ENCODE assay signal across 8 cellular contexts in genomic region chr19:48997972-48998371, GRCh38. TPM values are rescaled to one million over a fixed set of nuclear protein-coding genes. Genes with fewer than 3 reads are reported as not detected.
DNase-seq lines count a peak whose midpoint lies in the region; ATAC-seq, FAIRE-seq and TF ChIP-seq lines count a peak whose summit lies in the region.

No MANE protein-coding gene starts in this region.

- TF ChIP-seq CTCF in D721Med (IDR thresholded peaks at IDR 0.05; ENCODE audit: insufficient read depth, missing control alignments), result peak; percentile 50
- TF ChIP-seq CTCF in choroid plexus epithelial cell (conservative IDR thresholded peaks at IDR 0.05; ENCODE audit: low read depth, low read length), result peak; percentile 78
- peak in 4 of 5 experiments; percentile 13 to 58 (median 46) for TF ChIP-seq CTCF in gastrocnemius medialis (IDR thresholded peaks at IDR 0.05 in 4 of 5, conservative IDR thresholded peaks at IDR 0.05 in 1 of 5)

- H3K27ac ChIP-seq in gastrocnemius medialis, result peak overlapping the region; percentile 56 to 72 (median 67)

- in situ Hi-C loops in gastrocnemius medialis (cut with MboI; ENCODE audit: low sequenced_read_pairs in 4 of 4), result no loop called here

- H3K4me3 ChIP-seq in choroid plexus epithelial cell (ENCODE audit: low read depth, low read length), result no peak overlapping the region
- no peak overlapping the region for H3K4me3 ChIP-seq in gastrocnemius medialis

- H3K4me1 ChIP-seq in gastrocnemius medialis, result peaks cover 13 to 19% of the 10 kb centered on the region in 2 donors

- H3K27me3 ChIP-seq in gastrocnemius medialis, result no peaks in the 10 kb centered on the region

- TF ChIP-seq POLR2A in gastrocnemius medialis (IDR thresholded peaks at IDR 0.05), result no peak

- DNase-seq in D721Med (ENCODE audit: insufficient read length, low spot score) (no peak), HTR-8/SVneo (ENCODE audit: insufficient read length, low spot score) (peak; percentile 53), SW480 (ENCODE audit: low spot score) (peak; percentile 55), choroid plexus epithelial cell (ENCODE audit: low read depth) (peak; percentile 75), gastrocnemius medialis (peak in 1 of 2 donors; percentile 64)

- peaks cover 0 to 9% of the 10 kb centered on the region in 2 donors for H3K36me3 ChIP-seq in gastrocnemius medialis

- H3K9me3 ChIP-seq in gastrocnemius medialis, result no peaks in the 10 kb centered on the region

- intact Hi-C loops in gastrocnemius medialis (cut with DNase I; ENCODE audit: low total_unique reads), result loop anchor here (10.0 kb wide), 2 partner anchors 673 to 817 kb away; partner anchors contain the start of genes EMP3, FUZ and MED25

- FAIRE-seq in D721Med (lab: Jason Lieb, UNC), result no peak
- no peak for FAIRE-seq in HTR-8/SVneo (lab: Jason Lieb, UNC)

- ATAC-seq in gastrocnemius medialis, result no peak
- ATAC-seq in GM18520 (IDR thresholded peaks at IDR 0.05; ENCODE audit: unreplicated experiment), result no peak
- no peak for ATAC-seq in GM21619 (IDR thresholded peaks at IDR 0.05; ENCODE audit: unreplicated experiment)
- ATAC-seq in HG02970 (IDR thresholded peaks at IDR 0.05; ENCODE audit: low FRiP score, unreplicated experiment), result no peak

RNA-seq across cellular contexts. Expression of gene RUVBL2, which starts 4.3 kb away (rescaled TPM):
- total RNA-seq in gastrocnemius medialis, result 100 to 1,000 TPM; 134 to 185 (median 146) TPM

RNA-seq across cellular contexts. Expression of gene GYS1, which starts 4.9 kb away (rescaled TPM):
- total RNA-seq in gastrocnemius medialis, result 100 to 1,000 TPM; 110 to 221 (median 126) TPM

RNA-seq across cellular contexts. Expression of gene LHB, which starts 18.9 kb away (rescaled TPM):
- total RNA-seq in gastrocnemius medialis, result 1 to 10 TPM in 1 of 4 donors, not detected in 3; 1.9 TPM

RNA-seq across cellular contexts. Expression of gene CGB3, which starts 26.2 kb away (rescaled TPM):
- not detected for total RNA-seq in gastrocnemius medialis

RNA-seq across cellular contexts. Expression of gene FTL, which starts 32.9 kb away (rescaled TPM):
- total RNA-seq in gastrocnemius medialis, result 1,000 to 10,000 TPM in 3 of 4 donors, 100 to 1,000 TPM in 1; 894 to 1,364 (median 1,121) TPM
